Comparison of ENCODE assay signal across 1 cellular context in genomic region chr4:42633605-42634388, GRCh38.
TF ChIP-seq lines count a peak whose summit lies in the region.

No MANE protein-coding gene starts in this region.

TF ChIP-seq in GM12878, 131 proteins besides CTCF, POLR2A, EP300 and RAD21 (continued from another document and continues in another):
- TF ChIP-seq IRF3 (IDR thresholded peaks at IDR 0.05) (no peak), MTA2 (IDR thresholded peaks at IDR 0.05; ENCODE audit: low read depth) (peak; percentile 91), SP1 (IDR thresholded peaks at IDR 0.05; ENCODE audit: low read depth, low read length) (no peak), SRF (IDR thresholded peaks at IDR 0.05; ENCODE audit: low read depth in 2 of 2, low read length in 2 of 2) (no peak), TCF12 (IDR thresholded peaks at IDR 0.05; ENCODE audit: low read depth, low read length) (0 out of 2 replicates have a peak, but pooled peaks have one; percentile 6), FOS (IDR thresholded peaks at IDR 0.05; ENCODE audit: borderline replicate concordance, extremely low read depth, insufficient read length) (no peak), ATF2 (IDR thresholded peaks at IDR 0.05; ENCODE audit: low read length) (peak; percentile 87), SMARCA5 (IDR thresholded peaks at IDR 0.05) (no peak), CEBPB (IDR thresholded peaks at IDR 0.05; ENCODE audit: borderline replicate concordance in 1 of 2, low read depth in 2 of 2, low read length in 2 of 2) (0 out of 4 replicates have a peak, but pooled peaks of 1 of the 2 experiments have one; percentile 27), BCL11A (IDR thresholded peaks at IDR 0.05; ENCODE audit: low read depth, low read length) (peak; percentile 75), ZNF384 (IDR thresholded peaks at IDR 0.05; ENCODE audit: borderline replicate concordance, low read depth, low read length) (no peak), E2F8 (IDR thresholded peaks at IDR 0.05; ENCODE audit: low read depth, partially characterized antibody) (no peak), ZNF592 (IDR thresholded peaks at IDR 0.05) (peak; percentile 78; the same call in 1 of the 2 replicates), CUX1 (IDR thresholded peaks at IDR 0.05; ENCODE audit: insufficient replicate concordance, low read depth, low read length) (no peak), CEBPZ (IDR thresholded peaks at IDR 0.05; ENCODE audit: low read depth, low read length) (no peak), STAT1 (conservative IDR thresholded peaks at IDR 0.05) (no peak), ATF7 (IDR thresholded peaks at IDR 0.05; ENCODE audit: low read depth) (peak; percentile 53; the same call in 1 of the 2 replicates), KDM1A (IDR thresholded peaks at IDR 0.05; ENCODE audit: borderline replicate concordance) (no peak), ETV6 (conservative IDR thresholded peaks at IDR 0.05 in 1 of 2, IDR thresholded peaks at IDR 0.05 in 1 of 2; ENCODE audit: borderline replicate concordance in 1 of 2, low read depth in 1 of 2) (peak in 1 of 2 experiments; percentile 27; a peak in 1 of 4 replicates), USF2 (IDR thresholded peaks at IDR 0.05; ENCODE audit: borderline replicate concordance, low read depth, low read length) (no peak), ZBED1 (IDR thresholded peaks at IDR 0.05; ENCODE audit: borderline replicate concordance) (peak; percentile 86), KLF5 (IDR thresholded peaks at IDR 0.05; ENCODE audit: partially characterized antibody) (no peak), SREBF1 (IDR thresholded peaks at IDR 0.05; ENCODE audit: low read length) (no peak), IKZF2 (IDR thresholded peaks at IDR 0.05) (peak; percentile 49 to 72; a peak in 3 of 4 replicates), ELK1 (IDR thresholded peaks at IDR 0.05; ENCODE audit: low read depth, low read length) (no peak), RUNX3 (IDR thresholded peaks at IDR 0.05; ENCODE audit: low read length) (peak; percentile 79), IKZF1 (conservative IDR thresholded peaks at IDR 0.05) (peak; percentile 40), NKRF (conservative IDR thresholded peaks at IDR 0.05) (no peak)
